In the genomic region with DNA sequence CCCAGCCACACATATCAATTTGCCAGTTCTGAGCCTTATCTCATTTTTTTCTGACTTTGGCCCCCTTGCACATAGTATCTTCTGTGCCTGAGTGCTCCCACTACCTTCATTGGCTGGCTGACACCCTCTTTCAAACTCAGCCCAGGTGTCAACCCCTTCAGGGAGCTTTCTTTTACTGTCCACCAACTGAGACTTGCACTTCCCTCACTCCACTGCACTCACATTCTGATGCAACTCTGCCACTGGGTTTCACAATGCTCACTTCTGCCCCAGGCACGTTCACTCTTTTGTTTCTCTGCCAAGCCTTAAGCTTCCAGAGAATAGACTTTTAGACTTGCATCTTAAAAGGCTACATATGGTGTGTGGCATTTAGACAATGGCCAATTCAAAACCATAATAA, we compare ENCODE assay signal across 1 cellular context.
TF ChIP-seq lines count a peak whose summit lies in the region.

No MANE protein-coding gene starts in this region.

TF ChIP-seq in IMR-90, 13 proteins besides CTCF, POLR2A, EP300 and RAD21:
- TF ChIP-seq BHLHE40 (IDR thresholded peaks at IDR 0.05; ENCODE audit: low read depth, low read length), result peak; percentile 91
- no peak for TF ChIP-seq MXI1 (IDR thresholded peaks at IDR 0.05; ENCODE audit: borderline replicate concordance, low read depth, low read length)
- no peak for TF ChIP-seq MAZ (IDR thresholded peaks at IDR 0.05; ENCODE audit: borderline replicate concordance, low read depth, low read length)
- no peak for TF ChIP-seq RCOR1 (IDR thresholded peaks at IDR 0.05; ENCODE audit: insufficient replicate concordance, low read length)
- TF ChIP-seq CHD1 (IDR thresholded peaks at IDR 0.05; ENCODE audit: low read depth, low read length), result no peak
- peak; percentile 95 for TF ChIP-seq CEBPB (IDR thresholded peaks at IDR 0.05; ENCODE audit: low read depth, low read length)
- TF ChIP-seq RFX5 (IDR thresholded peaks at IDR 0.05; ENCODE audit: low read depth, low read length), result no peak
